ENCODE assay signal across 10 cellular contexts in genomic region chr10:84541289-84541637, GRCh38.
DNase-seq lines count a peak whose midpoint lies in the region; ATAC-seq, FAIRE-seq and TF ChIP-seq lines count a peak whose summit lies in the region.
"Had no signal": no experiment of that assay in that cellular context is flagged by ENCODE, and none has a peak within 500 bp of the region (broad histone marks: within the 10 kb centered on the region; RNA-seq: fewer than 3 reads in every experiment).

No MANE protein-coding gene starts in this region.

- DNase-seq in NCI-H524 (lab: John Stamatoyannopoulos, UW) (peak; percentile 33 to 57), NCI-H524 treated with DMSO at 0.1 percent for 48 hours (lab: John Stamatoyannopoulos, UW) (no peak), WERI-Rb-1 (peak; percentile 57), hepatocyte (ENCODE audit: low spot score) (no peak), D721Med (ENCODE audit: insufficient read length, low spot score) (no peak)
- DNase-seq: NCI-H774 had no signal

- H4K20me1 ChIP-seq in hepatocyte (ENCODE audit: insufficient read depth, poor library complexity, severe bottlenecking): no peaks in the 10 kb centered on the region

- WGBS in hepatocyte (ENCODE audit: low lambda C conversion rate, missing lambda C conversion rate): 70% methylated on average over 6 of the region's 6 CpGs

- H3K9ac ChIP-seq in skeletal muscle satellite cell (ENCODE audit: low read depth, low read length): no peak overlapping the region

- peak; percentile 58 for TF ChIP-seq CTCF in WERI-Rb-1 (IDR thresholded peaks at IDR 0.05; ENCODE audit: low read depth, low read length)
- TF ChIP-seq CTCF in hepatocyte (IDR thresholded peaks at IDR 0.05; ENCODE audit: poor library complexity): no peak
- TF ChIP-seq CTCF in D721Med (IDR thresholded peaks at IDR 0.05; ENCODE audit: insufficient read depth, missing control alignments): no peak

- H2AFZ ChIP-seq in hepatocyte: peak overlapping the region; percentile 83

- no peaks in the 10 kb centered on the region for H3K79me2 ChIP-seq in hepatocyte

- H3K4me2 ChIP-seq in hepatocyte (peak overlapping the region; percentile 91), skeletal muscle satellite cell (ENCODE audit: low read length) (peak overlapping the region; percentile 87)

- H3K4me1 ChIP-seq in hepatocyte (ENCODE audit: insufficient read depth) (no peaks in the 10 kb centered on the region), skeletal muscle satellite cell (ENCODE audit: control insufficient read depth, insufficient read depth, low read length) (peaks cover 22% of the 10 kb centered on the region)

- no peaks in the 10 kb centered on the region for H3K27me3 ChIP-seq in WERI-Rb-1 (ENCODE audit: insufficient read depth, low read depth, severe bottlenecking)
- H3K27me3 ChIP-seq in hepatocyte: peaks cover 16% of the 10 kb centered on the region
- H3K27me3 ChIP-seq in skeletal muscle satellite cell (ENCODE audit: control insufficient read depth, insufficient read depth, low read length): peaks cover 10% of the 10 kb centered on the region

- H3K4me3 ChIP-seq in WERI-Rb-1 (ENCODE audit: low read depth, low read length) (peak overlapping the region; percentile 55), hepatocyte (no peak overlapping the region), skeletal muscle satellite cell (ENCODE audit: low read length) (no peak overlapping the region)

- no peak for FAIRE-seq in D721Med (lab: Jason Lieb, UNC)

- ATAC-seq in GM21526 (IDR thresholded peaks at IDR 0.05; ENCODE audit: low FRiP score, unreplicated experiment) (no peak), HG02678 (IDR thresholded peaks at IDR 0.05; ENCODE audit: unreplicated experiment) (no peak)

- H3K9me2 ChIP-seq in hepatocyte (replicated peaks; ENCODE audit: insufficient read depth): no peaks in the 10 kb centered on the region

- H3K36me3 ChIP-seq in WERI-Rb-1 (no peaks in the 10 kb centered on the region), hepatocyte (replicated peaks; ENCODE audit: insufficient read depth, low read depth) (no peaks in the 10 kb centered on the region), skeletal muscle satellite cell (ENCODE audit: insufficient read depth, low read length) (no peaks in the 10 kb centered on the region)
- H3K36me3 ChIP-seq: tibial nerve had no signal

- H3K27ac ChIP-seq in WERI-Rb-1: no peak overlapping the region
- no peak overlapping the region for H3K27ac ChIP-seq in hepatocyte
- H3K27ac ChIP-seq: tibial nerve had no signal

- H3K9me3 ChIP-seq in WERI-Rb-1 (ENCODE audit: severe bottlenecking) (no peaks in the 10 kb centered on the region), hepatocyte (ENCODE audit: low read depth) (no peaks in the 10 kb centered on the region), skeletal muscle satellite cell (replicated peaks; ENCODE audit: low read length) (no peaks in the 10 kb centered on the region)
- H3K9me3 ChIP-seq: tibial nerve had no signal

Comparison
In these comparisons a context has a peak if more than half of its experiments do, and no peak if none do; other contexts are left out.
1. DNase-seq: peak in NCI-H524 (2 of 2) and WERI-Rb-1 (single experiment); none in NCI-H524 treated with DMSO at 0.1 percent for 48 hours (single experiment), hepatocyte (single experiment) and D721Med (single experiment).